1 cellular context compared by ENCODE assay signal in the genomic region with DNA sequence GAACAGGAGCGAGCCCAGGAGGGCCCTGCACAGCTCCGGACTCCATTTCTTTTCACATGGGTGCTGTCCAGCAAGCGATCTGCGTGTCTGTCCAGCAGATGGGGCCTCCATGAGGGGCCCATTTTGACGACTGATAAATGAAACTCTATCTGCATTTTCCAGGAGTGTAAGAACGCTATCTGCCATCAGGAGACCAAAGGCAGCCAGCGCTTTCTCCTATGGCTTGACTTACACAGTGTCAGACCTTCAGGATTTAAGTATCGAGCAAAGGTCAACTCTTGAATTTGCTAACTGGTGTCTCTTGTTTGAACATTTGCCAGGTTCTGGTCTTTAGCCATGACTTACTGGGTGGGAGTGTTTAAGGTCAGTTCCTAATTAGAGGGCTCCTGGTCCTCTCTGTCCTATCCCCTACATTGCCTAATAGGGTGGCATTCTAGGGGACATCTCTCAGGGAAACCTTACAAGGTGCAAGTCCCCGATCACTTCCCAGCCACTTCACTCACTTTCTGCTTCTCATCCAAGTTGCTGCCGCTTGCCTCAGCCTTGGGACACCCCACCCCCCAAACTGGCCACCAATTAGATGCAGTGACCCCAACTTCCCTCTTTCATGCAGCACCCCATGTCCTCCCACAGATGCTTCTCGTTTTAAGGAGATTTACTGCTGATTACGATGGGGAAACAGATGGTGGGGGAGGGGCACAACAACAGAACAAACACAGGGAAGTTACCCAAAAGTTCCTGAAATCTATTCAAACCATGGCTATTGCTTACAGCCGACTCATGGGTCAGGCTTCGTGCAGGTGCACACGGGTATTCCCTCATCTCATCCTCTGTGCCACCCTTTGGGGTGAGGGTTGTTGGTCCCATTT.
TF ChIP-seq lines count a peak whose summit lies in the region.

No MANE protein-coding gene starts in this region.

TF ChIP-seq in K562, 482 proteins besides CTCF, POLR2A, EP300 and RAD21 (continued from another document and continues in another):
- TF ChIP-seq NCOA6 (IDR thresholded peaks at IDR 0.05) (no peak), ZNF282 (CRISPR knock-in tag; IDR thresholded peaks at IDR 0.05) (no peak), MED1 (CRISPR knock-in tag; IDR thresholded peaks at IDR 0.05; ENCODE audit: borderline replicate concordance) (no peak), SMC3 (conservative IDR thresholded peaks at IDR 0.05; ENCODE audit: insufficient read depth, low read depth, low read length) (no peak), ZNF75A (CRISPR knock-in tag; IDR thresholded peaks at IDR 0.05) (0 out of 2 replicates have a peak, but pooled peaks have one; percentile 4), BHLHE40 (IDR thresholded peaks at IDR 0.05; ENCODE audit: low read length) (peak; percentile 70), STAG1 (CRISPR knock-in tag; IDR thresholded peaks at IDR 0.05; ENCODE audit: borderline replicate concordance) (no peak), DNMT1 (IDR thresholded peaks at IDR 0.05) (no peak), RBM17 (IDR thresholded peaks at IDR 0.05; ENCODE audit: borderline replicate concordance, low read depth, low read length) (no peak), ZNF347 (CRISPR knock-in tag; IDR thresholded peaks at IDR 0.05; ENCODE audit: low read depth) (no peak), ZNF561 (CRISPR knock-in tag; conservative IDR thresholded peaks at IDR 0.05) (no peak), NR2C1 (IDR thresholded peaks at IDR 0.05) (peak; percentile 71; the same call in 1 of the 2 replicates), NR2C1 (tag; IDR thresholded peaks at IDR 0.05) (peak; percentile 93), NBN (IDR thresholded peaks at IDR 0.05; ENCODE audit: low read depth) (0 out of 2 replicates have a peak, but pooled peaks have one; percentile 78), ZNF311 (CRISPR knock-in tag; IDR thresholded peaks at IDR 0.05) (peak; percentile 17; the same call in 1 of the 2 replicates), SRSF7 (optimal IDR thresholded peaks at IDR 0.05; ENCODE audit: low read depth, low read length) (no peak), LCOR (CRISPR knock-in tag; IDR thresholded peaks at IDR 0.05) (peak; percentile 100), ZNF140 (CRISPR knock-in tag; IDR thresholded peaks at IDR 0.05) (no peak), HIVEP1 (CRISPR knock-in tag; IDR thresholded peaks at IDR 0.05) (peak; percentile 18; the same call in 1 of the 2 replicates), ARID2 (IDR thresholded peaks at IDR 0.05) (no peak), MEIS2 (IDR thresholded peaks at IDR 0.05; ENCODE audit: partially characterized antibody) (peak; percentile 94)
- TF ChIP-seq, protein P1, sequence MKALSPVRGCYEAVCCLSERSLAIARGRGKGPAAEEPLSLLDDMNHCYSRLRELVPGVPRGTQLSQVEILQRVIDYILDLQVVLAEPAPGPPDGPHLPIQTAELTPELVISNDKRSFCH (CRISPR knock-in tag; IDR thresholded peaks at IDR 0.05), result no peak
- TF ChIP-seq, protein P1 (tag; IDR thresholded peaks at IDR 0.05), result peak; percentile 56; the same call in 1 of the 2 replicates
- TF ChIP-seq, protein P2, sequence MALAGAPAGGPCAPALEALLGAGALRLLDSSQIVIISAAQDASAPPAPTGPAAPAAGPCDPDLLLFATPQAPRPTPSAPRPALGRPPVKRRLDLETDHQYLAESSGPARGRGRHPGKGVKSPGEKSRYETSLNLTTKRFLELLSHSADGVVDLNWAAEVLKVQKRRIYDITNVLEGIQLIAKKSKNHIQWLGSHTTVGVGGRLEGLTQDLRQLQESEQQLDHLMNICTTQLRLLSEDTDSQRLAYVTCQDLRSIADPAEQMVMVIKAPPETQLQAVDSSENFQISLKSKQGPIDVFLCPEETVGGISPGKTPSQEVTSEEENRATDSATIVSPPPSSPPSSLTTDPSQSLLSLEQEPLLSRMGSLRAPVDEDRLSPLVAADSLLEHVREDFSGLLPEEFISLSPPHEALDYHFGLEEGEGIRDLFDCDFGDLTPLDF (CRISPR knock-in tag; IDR thresholded peaks at IDR 0.05), result no peak
- TF ChIP-seq, protein P3, sequence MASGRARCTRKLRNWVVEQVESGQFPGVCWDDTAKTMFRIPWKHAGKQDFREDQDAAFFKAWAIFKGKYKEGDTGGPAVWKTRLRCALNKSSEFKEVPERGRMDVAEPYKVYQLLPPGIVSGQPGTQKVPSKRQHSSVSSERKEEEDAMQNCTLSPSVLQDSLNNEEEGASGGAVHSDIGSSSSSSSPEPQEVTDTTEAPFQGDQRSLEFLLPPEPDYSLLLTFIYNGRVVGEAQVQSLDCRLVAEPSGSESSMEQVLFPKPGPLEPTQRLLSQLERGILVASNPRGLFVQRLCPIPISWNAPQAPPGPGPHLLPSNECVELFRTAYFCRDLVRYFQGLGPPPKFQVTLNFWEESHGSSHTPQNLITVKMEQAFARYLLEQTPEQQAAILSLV (tag; IDR thresholded peaks at IDR 0.05), result 0 out of 2 replicates have a peak, but pooled peaks have one; percentile 71
- TF ChIP-seq, protein P4, sequence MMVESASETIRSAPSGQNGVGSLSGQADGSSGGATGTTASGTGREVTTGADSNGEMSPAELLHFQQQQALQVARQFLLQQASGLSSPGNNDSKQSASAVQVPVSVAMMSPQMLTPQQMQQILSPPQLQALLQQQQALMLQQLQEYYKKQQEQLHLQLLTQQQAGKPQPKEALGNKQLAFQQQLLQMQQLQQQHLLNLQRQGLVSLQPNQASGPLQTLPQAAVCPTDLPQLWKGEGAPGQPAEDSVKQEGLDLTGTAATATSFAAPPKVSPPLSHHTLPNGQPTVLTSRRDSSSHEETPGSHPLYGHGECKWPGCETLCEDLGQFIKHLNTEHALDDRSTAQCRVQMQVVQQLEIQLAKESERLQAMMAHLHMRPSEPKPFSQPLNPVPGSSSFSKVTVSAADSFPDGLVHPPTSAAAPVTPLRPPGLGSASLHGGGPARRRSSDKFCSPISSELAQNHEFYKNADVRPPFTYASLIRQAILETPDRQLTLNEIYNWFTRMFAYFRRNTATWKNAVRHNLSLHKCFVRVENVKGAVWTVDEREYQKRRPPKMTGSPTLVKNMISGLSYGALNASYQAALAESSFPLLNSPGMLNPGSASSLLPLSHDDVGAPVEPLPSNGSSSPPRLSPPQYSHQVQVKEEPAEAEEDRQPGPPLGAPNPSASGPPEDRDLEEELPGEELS (CRISPR knock-in tag; IDR thresholded peaks at IDR 0.05; ENCODE audit: borderline replicate concordance), result no peak
- TF ChIP-seq, protein P5, sequence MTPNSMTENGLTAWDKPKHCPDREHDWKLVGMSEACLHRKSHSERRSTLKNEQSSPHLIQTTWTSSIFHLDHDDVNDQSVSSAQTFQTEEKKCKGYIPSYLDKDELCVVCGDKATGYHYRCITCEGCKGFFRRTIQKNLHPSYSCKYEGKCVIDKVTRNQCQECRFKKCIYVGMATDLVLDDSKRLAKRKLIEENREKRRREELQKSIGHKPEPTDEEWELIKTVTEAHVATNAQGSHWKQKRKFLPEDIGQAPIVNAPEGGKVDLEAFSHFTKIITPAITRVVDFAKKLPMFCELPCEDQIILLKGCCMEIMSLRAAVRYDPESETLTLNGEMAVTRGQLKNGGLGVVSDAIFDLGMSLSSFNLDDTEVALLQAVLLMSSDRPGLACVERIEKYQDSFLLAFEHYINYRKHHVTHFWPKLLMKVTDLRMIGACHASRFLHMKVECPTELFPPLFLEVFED (CRISPR knock-in tag; conservative IDR thresholded peaks at IDR 0.05), result peak; percentile 91; the same call in 1 of the 2 replicates
- TF ChIP-seq, protein P6, sequence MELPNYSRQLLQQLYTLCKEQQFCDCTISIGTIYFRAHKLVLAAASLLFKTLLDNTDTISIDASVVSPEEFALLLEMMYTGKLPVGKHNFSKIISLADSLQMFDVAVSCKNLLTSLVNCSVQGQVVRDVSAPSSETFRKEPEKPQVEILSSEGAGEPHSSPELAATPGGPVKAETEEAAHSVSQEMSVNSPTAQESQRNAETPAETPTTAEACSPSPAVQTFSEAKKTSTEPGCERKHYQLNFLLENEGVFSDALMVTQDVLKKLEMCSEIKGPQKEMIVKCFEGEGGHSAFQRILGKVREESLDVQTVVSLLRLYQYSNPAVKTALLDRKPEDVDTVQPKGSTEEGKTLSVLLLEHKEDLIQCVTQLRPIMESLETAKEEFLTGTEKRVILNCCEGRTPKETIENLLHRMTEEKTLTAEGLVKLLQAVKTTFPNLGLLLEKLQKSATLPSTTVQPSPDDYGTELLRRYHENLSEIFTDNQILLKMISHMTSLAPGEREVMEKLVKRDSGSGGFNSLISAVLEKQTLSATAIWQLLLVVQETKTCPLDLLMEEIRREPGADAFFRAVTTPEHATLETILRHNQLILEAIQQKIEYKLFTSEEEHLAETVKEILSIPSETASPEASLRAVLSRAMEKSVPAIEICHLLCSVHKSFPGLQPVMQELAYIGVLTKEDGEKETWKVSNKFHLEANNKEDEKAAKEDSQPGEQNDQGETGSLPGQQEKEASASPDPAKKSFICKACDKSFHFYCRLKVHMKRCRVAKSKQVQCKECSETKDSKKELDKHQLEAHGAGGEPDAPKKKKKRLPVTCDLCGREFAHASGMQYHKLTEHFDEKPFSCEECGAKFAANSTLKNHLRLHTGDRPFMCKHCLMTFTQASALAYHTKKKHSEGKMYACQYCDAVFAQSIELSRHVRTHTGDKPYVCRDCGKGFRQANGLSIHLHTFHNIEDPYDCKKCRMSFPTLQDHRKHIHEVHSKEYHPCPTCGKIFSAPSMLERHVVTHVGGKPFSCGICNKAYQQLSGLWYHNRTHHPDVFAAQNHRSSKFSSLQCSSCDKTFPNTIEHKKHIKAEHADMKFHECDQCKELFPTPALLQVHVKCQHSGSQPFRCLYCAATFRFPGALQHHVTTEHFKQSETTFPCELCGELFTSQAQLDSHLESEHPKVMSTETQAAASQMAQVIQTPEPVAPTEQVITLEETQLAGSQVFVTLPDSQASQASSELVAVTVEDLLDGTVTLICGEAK (IDR thresholded peaks at IDR 0.05), result no peak
- TF ChIP-seq, protein P6 (CRISPR knock-in tag; IDR thresholded peaks at IDR 0.05), result no peak
- TF ChIP-seq, protein P7, sequence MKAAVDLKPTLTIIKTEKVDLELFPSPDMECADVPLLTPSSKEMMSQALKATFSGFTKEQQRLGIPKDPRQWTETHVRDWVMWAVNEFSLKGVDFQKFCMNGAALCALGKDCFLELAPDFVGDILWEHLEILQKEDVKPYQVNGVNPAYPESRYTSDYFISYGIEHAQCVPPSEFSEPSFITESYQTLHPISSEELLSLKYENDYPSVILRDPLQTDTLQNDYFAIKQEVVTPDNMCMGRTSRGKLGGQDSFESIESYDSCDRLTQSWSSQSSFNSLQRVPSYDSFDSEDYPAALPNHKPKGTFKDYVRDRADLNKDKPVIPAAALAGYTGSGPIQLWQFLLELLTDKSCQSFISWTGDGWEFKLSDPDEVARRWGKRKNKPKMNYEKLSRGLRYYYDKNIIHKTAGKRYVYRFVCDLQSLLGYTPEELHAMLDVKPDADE (conservative IDR thresholded peaks at IDR 0.05; ENCODE audit: control insufficient read depth, low read depth, low read length), result no peak
- TF ChIP-seq, protein P8, sequence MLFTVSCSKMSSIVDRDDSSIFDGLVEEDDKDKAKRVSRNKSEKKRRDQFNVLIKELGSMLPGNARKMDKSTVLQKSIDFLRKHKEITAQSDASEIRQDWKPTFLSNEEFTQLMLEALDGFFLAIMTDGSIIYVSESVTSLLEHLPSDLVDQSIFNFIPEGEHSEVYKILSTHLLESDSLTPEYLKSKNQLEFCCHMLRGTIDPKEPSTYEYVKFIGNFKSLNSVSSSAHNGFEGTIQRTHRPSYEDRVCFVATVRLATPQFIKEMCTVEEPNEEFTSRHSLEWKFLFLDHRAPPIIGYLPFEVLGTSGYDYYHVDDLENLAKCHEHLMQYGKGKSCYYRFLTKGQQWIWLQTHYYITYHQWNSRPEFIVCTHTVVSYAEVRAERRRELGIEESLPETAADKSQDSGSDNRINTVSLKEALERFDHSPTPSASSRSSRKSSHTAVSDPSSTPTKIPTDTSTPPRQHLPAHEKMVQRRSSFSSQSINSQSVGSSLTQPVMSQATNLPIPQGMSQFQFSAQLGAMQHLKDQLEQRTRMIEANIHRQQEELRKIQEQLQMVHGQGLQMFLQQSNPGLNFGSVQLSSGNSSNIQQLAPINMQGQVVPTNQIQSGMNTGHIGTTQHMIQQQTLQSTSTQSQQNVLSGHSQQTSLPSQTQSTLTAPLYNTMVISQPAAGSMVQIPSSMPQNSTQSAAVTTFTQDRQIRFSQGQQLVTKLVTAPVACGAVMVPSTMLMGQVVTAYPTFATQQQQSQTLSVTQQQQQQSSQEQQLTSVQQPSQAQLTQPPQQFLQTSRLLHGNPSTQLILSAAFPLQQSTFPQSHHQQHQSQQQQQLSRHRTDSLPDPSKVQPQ (CRISPR knock-in tag; IDR thresholded peaks at IDR 0.05; ENCODE audit: borderline replicate concordance), result no peak
- TF ChIP-seq, protein P9, sequence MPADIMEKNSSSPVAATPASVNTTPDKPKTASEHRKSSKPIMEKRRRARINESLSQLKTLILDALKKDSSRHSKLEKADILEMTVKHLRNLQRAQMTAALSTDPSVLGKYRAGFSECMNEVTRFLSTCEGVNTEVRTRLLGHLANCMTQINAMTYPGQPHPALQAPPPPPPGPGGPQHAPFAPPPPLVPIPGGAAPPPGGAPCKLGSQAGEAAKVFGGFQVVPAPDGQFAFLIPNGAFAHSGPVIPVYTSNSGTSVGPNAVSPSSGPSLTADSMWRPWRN (IDR thresholded peaks at IDR 0.05; ENCODE audit: low read depth), result peak; percentile 81
- TF ChIP-seq, protein P10, sequence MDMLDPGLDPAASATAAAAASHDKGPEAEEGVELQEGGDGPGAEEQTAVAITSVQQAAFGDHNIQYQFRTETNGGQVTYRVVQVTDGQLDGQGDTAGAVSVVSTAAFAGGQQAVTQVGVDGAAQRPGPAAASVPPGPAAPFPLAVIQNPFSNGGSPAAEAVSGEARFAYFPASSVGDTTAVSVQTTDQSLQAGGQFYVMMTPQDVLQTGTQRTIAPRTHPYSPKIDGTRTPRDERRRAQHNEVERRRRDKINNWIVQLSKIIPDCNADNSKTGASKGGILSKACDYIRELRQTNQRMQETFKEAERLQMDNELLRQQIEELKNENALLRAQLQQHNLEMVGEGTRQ (CRISPR knock-in tag; IDR thresholded peaks at IDR 0.05), result no peak
